13 cellular contexts compared by ENCODE assay signal in the genomic region with DNA sequence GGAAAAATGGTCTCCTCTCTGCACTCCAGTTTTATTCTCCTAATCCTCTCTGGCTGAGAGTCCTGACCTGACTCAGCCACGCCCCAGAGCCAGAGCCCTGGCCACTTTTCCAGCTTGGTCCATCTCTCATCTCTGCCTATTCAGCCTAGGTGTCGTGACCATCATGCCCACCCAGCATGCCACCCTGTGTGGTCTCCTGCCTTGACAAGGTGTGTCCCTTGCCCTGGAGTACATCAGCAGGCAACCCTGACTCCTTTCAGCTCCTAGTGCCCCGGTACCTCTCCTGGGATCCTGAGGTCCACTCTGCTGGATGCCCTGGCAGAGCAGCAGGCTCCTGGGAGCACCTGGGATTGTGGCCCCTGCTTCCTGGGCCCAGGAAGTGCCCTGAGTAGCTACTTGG. TPM values are rescaled to one million over a fixed set of nuclear protein-coding genes. Genes with fewer than 3 reads are reported as not detected.
DNase-seq lines count a peak whose midpoint lies in the region; ATAC-seq and TF ChIP-seq lines count a peak whose summit lies in the region.
"Had no signal": no experiment of that assay in that cellular context is flagged by ENCODE, and none has a peak within 500 bp of the region (broad histone marks: within the 10 kb centered on the region; RNA-seq: fewer than 3 reads in every experiment).

No MANE protein-coding gene starts in this region.

- H3K4me2 ChIP-seq in neuronal stem cell (ENCODE audit: insufficient read depth, low read length, poor library complexity, severe bottlenecking) = no peak overlapping the region
- H3K4me2 ChIP-seq in mammary epithelial cell (ENCODE audit: insufficient read depth, low read depth, low read length) = no peak overlapping the region

- H4K20me1 ChIP-seq in mammary epithelial cell (ENCODE audit: insufficient read depth, low read length) = no peaks in the 10 kb centered on the region

- no peak overlapping the region for H2BK15ac ChIP-seq in neuronal stem cell (ENCODE audit: low read length)

- no peaks in the 10 kb centered on the region for H3K36me3 ChIP-seq in cardiac muscle cell
- H3K36me3 ChIP-seq in neuronal stem cell (replicated peaks in 1 of 2; ENCODE audit: control insufficient read depth in 2 of 2, insufficient read depth in 2 of 2, low read length in 2 of 2) = peaks cover 0 to 11% of the 10 kb centered on the region in 2 donors
- no peaks in the 10 kb centered on the region for H3K36me3 ChIP-seq in mammary epithelial cell (ENCODE audit: insufficient read depth, low read length)

- no CpG with 5 or more reads among the region's 3 CpGs for WGBS in neuronal stem cell (ENCODE audit: extremely low coverage in 2 of 2, insufficient read length in 2 of 2, insufficient replicate concordance in 1 of 2), 2 donors
- 89% methylated on average over 3 of the region's 3 CpGs for WGBS in mammary epithelial cell (ENCODE audit: low coverage, missing lambda C conversion rate)

- H3K18ac ChIP-seq in neuronal stem cell (ENCODE audit: low read length) = peak overlapping the region; percentile 84

- H3K4me1 ChIP-seq in cardiac muscle cell (ENCODE audit: low read depth) (peaks cover 53% of the 10 kb centered on the region), neuronal stem cell (ENCODE audit: control insufficient read depth in 2 of 2, insufficient read depth in 1 of 2, low read depth in 1 of 2, low read length in 2 of 2) (peaks cover 26 to 28% of the 10 kb centered on the region in 2 donors), mammary epithelial cell (ENCODE audit: insufficient read depth, low read length) (no peaks in the 10 kb centered on the region)

- TF ChIP-seq CTCF in cardiac muscle cell (IDR thresholded peaks at IDR 0.05; ENCODE audit: low read depth, low read length) (no peak), mesothelial cell of epicardium (IDR thresholded peaks at IDR 0.05; ENCODE audit: unreplicated experiment) (no peak), mammary epithelial cell (conservative IDR thresholded peaks at IDR 0.05 in 1 of 2, IDR thresholded peaks at IDR 0.05 in 1 of 2; ENCODE audit: extremely low read depth in 1 of 2, insufficient read depth in 1 of 2, low read depth in 1 of 2, low read length in 2 of 2) (no peak)
- no peak for TF ChIP-seq CTCF in CD4-positive, alpha-beta T cell (IDR thresholded peaks at IDR 0.05)

- H2AK5ac ChIP-seq in neuronal stem cell (ENCODE audit: low read depth, low read length) = peak overlapping the region; percentile 47

- H2AFZ ChIP-seq in neuronal stem cell (ENCODE audit: low read length) (no peak overlapping the region), mammary epithelial cell (ENCODE audit: low read depth, low read length) (no peak overlapping the region)

- CTCF ChIA-PET in mammary epithelial cell (lab: Charles Lee; ENCODE audit: low non-redundant PET) = no interaction called here
- CTCF ChIA-PET in CD4-positive, alpha-beta T cell (lab: Charles Lee) = interaction anchor here (0.5 kb wide), 1 partner anchor 274 kb away, joined by 3 read pairs; no protein-coding TSS in a partner anchor

- no peak overlapping the region for H3K23ac ChIP-seq in neuronal stem cell (ENCODE audit: low read depth, low read length, poor library complexity)

- H3K9me3 ChIP-seq in cardiac muscle cell (ENCODE audit: low read depth) (no peaks in the 10 kb centered on the region), neuronal stem cell (replicated peaks in 1 of 2; ENCODE audit: control insufficient read depth in 2 of 2, insufficient read depth in 1 of 2, low read depth in 1 of 2, low read length in 2 of 2) (no peaks in the 10 kb centered on the region), mammary epithelial cell (replicated peaks; ENCODE audit: insufficient read depth, low read length) (no peaks in the 10 kb centered on the region)
- no peaks in the 10 kb centered on the region for H3K9me3 ChIP-seq in CD4-positive, alpha-beta T cell (ENCODE audit: control insufficient read depth, low read length)

- peaks cover 63% of the 10 kb centered on the region for H3K4me1 Mint-ChIP-seq in mesothelial cell of epicardium
- no peaks in the 10 kb centered on the region for H3K4me1 Mint-ChIP-seq in CD4-positive, alpha-beta T cell (ENCODE audit: low read depth)
- H3K4me1 Mint-ChIP-seq: CD14-positive monocyte; CD8-positive, alpha-beta memory T cell had no signal

- no peak overlapping the region for H2BK120ac ChIP-seq in neuronal stem cell (ENCODE audit: low read depth, low read length)

- intact Hi-C loops in Right ventricle myocardium inferior (cut with DNase I) (no loop called here), mammary epithelial cell (cut with micrococcal nuclease) (no loop called here)
- intact Hi-C loops in CD4-positive, alpha-beta T cell (cut with DNase I, micrococcal nuclease) = no loop called here

- no peak overlapping the region for H3K4ac ChIP-seq in neuronal stem cell (ENCODE audit: low read length)

- H3K9ac ChIP-seq in neuronal stem cell (ENCODE audit: low read depth, low read length, poor library complexity) (no peak overlapping the region), mammary epithelial cell (ENCODE audit: insufficient read depth, low read length) (no peak overlapping the region)

- H4K8ac ChIP-seq in neuronal stem cell (ENCODE audit: low read depth, low read length) = no peak overlapping the region

- peaks cover 61% of the 10 kb centered on the region for H3K79me2 ChIP-seq in mammary epithelial cell (ENCODE audit: insufficient read depth, low read length)

- H3K4me3 ChIP-seq in cardiac muscle cell (no peak overlapping the region), neuronal stem cell (ENCODE audit: low read length in 2 of 2) (no peak overlapping the region), mammary epithelial cell (replicated peaks in 1 of 3; ENCODE audit: insufficient read depth in 1 of 3, low read depth in 2 of 3, low read length in 3 of 3) (no peak overlapping the region)

- in situ Hi-C loops in mammary epithelial cell (cut with MboI; ENCODE audit: low sequenced_read_pairs in 2 of 2) = no loop called here

- BruUV-seq in mammary epithelial cell (replicated peaks; lab: Mats Ljungman, UMichigan) = no TSS peak

- peak overlapping the region; percentile 69 for H2BK5ac ChIP-seq in neuronal stem cell (ENCODE audit: low read length)

- H2BK12ac ChIP-seq in neuronal stem cell (ENCODE audit: low read length) = peak overlapping the region; percentile 73

- H3K4me3 Mint-ChIP-seq in mesothelial cell of epicardium = no peak overlapping the region
- no peak overlapping the region for H3K4me3 Mint-ChIP-seq in CD4-positive, alpha-beta T cell
- H3K4me3 Mint-ChIP-seq: CD14-positive monocyte had no signal

- ATAC-seq in Right ventricle myocardium inferior = no peak
- ATAC-seq in CD4-positive, alpha-beta T cell (ENCODE audit: poor library complexity) = no peak

- H3K27me3 Mint-ChIP-seq in mesothelial cell of epicardium (ENCODE audit: low read depth) = no peaks in the 10 kb centered on the region
- peaks cover 79% of the 10 kb centered on the region for H3K27me3 Mint-ChIP-seq in CD4-positive, alpha-beta T cell

- H3K27ac ChIP-seq in cardiac muscle cell (peak overlapping the region; percentile 72), neuronal stem cell (replicated peaks; ENCODE audit: low read length) (no peak overlapping the region), mammary epithelial cell (ENCODE audit: insufficient read depth, low read depth, low read length) (no peak overlapping the region)
- no peak overlapping the region for H3K27ac ChIP-seq in CD4-positive, alpha-beta T cell (ENCODE audit: low read depth, low read length)
- H3K27ac ChIP-seq: 22Rv1 had no signal

- H3K9me3 Mint-ChIP-seq in mesothelial cell of epicardium = no peaks in the 10 kb centered on the region
- H3K9me3 Mint-ChIP-seq in CD4-positive, alpha-beta T cell = no peaks in the 10 kb centered on the region
- H3K9me3 Mint-ChIP-seq: CD8-positive, alpha-beta memory T cell had no signal

- POLR2A ChIA-PET in CD4-positive, alpha-beta T cell (lab: Charles Lee) = no interaction called here

- dilution Hi-C loops in mammary epithelial cell (cut with HindIII; ENCODE audit: low sequenced_read_pairs) = no loop called here

- H3K27me3 ChIP-seq in cardiac muscle cell (no peaks in the 10 kb centered on the region), neuronal stem cell (ENCODE audit: control insufficient read depth in 3 of 3, insufficient read depth in 3 of 3, low read depth in 1 of 3, low read length in 3 of 3) (no peaks in the 10 kb centered on the region), mammary epithelial cell (ENCODE audit: insufficient read depth, low read length) (no peaks in the 10 kb centered on the region)
- peaks cover 12% of the 10 kb centered on the region for H3K27me3 ChIP-seq in CD4-positive, alpha-beta T cell (ENCODE audit: control insufficient read depth, insufficient read depth, low read length)

- H3K27ac Mint-ChIP-seq in mesothelial cell of epicardium = peak overlapping the region; percentile 72
- H3K27ac Mint-ChIP-seq in CD4-positive, alpha-beta T cell = no peak overlapping the region
- H3K27ac Mint-ChIP-seq: CD14-positive monocyte; CD8-positive, alpha-beta memory T cell had no signal

- no peak overlapping the region for H3K14ac ChIP-seq in neuronal stem cell (ENCODE audit: low read length)

- no peak overlapping the region for H4K91ac ChIP-seq in neuronal stem cell (ENCODE audit: low read depth, low read length, poor library complexity)

- H3K79me1 ChIP-seq in neuronal stem cell (ENCODE audit: low read depth, low read length) = peaks cover 2% of the 10 kb centered on the region

- H3K36me3 Mint-ChIP-seq in mesothelial cell of epicardium = no peaks in the 10 kb centered on the region
- H3K36me3 Mint-ChIP-seq in CD4-positive, alpha-beta T cell (ENCODE audit: low read depth) = no peaks in the 10 kb centered on the region
- H3K36me3 Mint-ChIP-seq: CD14-positive monocyte; CD8-positive, alpha-beta memory T cell had no signal

- DNase-seq in cardiac muscle cell (ENCODE audit: low read depth in 1 of 2, low spot score in 1 of 2) (no peak), Right ventricle myocardium inferior (ENCODE audit: missing footprints) (no peak), mesothelial cell of epicardium (ENCODE audit: low spot score in 2 of 2, unreplicated experiment in 2 of 2) (no peak), neuronal stem cell (ENCODE audit: low spot score) (no peak), NOMO-1 treated with DMSO at 0.1 percent for 48 hours (lab: John Stamatoyannopoulos, UW; ENCODE audit: unreplicated experiment) (no peak), mammary epithelial cell (no peak), medulla oblongata (ENCODE audit: extremely low spot score) (no peak)
- no peak for DNase-seq in CD4-positive, alpha-beta T cell
- DNase-seq: CD8-positive, alpha-beta memory T cell; DMS53; GF-D8 had no signal

RNA-seq across cellular contexts. Expression of a gene that starts 52.8 kb away (rescaled TPM):
- total RNA-seq in cardiac muscle cell = 35.4 and 40.4 TPM in 2 replicates
- 23.8 and 25.5 TPM in 2 replicates for polyA plus RNA-seq in cardiac muscle cell
- 5.4 TPM for total RNA-seq in Right ventricle myocardium inferior
- total RNA-seq in mesothelial cell of epicardium = 35.9 to 37.3 TPM (median 36.4 TPM) in 3 replicates
- polyA plus RNA-seq in neuronal stem cell (2013, experiment 1 of 2) = 9.4 TPM
- polyA plus RNA-seq in neuronal stem cell (2013, experiment 2 of 2) = 9.0 TPM
- 10 to 100 TPM in 1 of 2 donors, 1 to 10 TPM in 1; 9.5 to 14.5 TPM for total RNA-seq in mammary epithelial cell
- 5.2 TPM for polyA plus RNA-seq in mammary epithelial cell
- polyA minus RNA-seq in mammary epithelial cell = 9.8 TPM
- total RNA-seq in CD4-positive, alpha-beta T cell = under 1 TPM; 0.38 to 0.61 TPM
- polyA plus RNA-seq: CD14-positive monocyte had no signal
